ENCODE assay signal across 1 cellular context in genomic region chrX:23786268-23786815, GRCh38.
TF ChIP-seq lines count a peak whose summit lies in the region.

No MANE protein-coding gene starts in this region.

TF ChIP-seq in HEK293, 187 proteins besides CTCF, POLR2A, EP300 and RAD21 (continued from another document and continues in another):
- TF ChIP-seq ZNF138 (tag by site-specific recombination; IDR thresholded peaks at IDR 0.05; ENCODE audit: borderline replicate concordance) (no peak), ZBTB11 (tag by site-specific recombination; conservative IDR thresholded peaks at IDR 0.05; ENCODE audit: low read depth) (no peak), KLF7 (tag by site-specific recombination; IDR thresholded peaks at IDR 0.05; ENCODE audit: borderline replicate concordance) (no peak), ZNF404 (tag by site-specific recombination; IDR thresholded peaks at IDR 0.05) (no peak), PBX3 (CRISPR knock-in tag; IDR thresholded peaks at IDR 0.05) (no peak), ZXDB (tag by site-specific recombination; IDR thresholded peaks at IDR 0.05) (no peak), SP3 (tag by site-specific recombination; IDR thresholded peaks at IDR 0.05) (no peak), ZNF19 (tag by site-specific recombination; IDR thresholded peaks at IDR 0.05; ENCODE audit: low read depth) (no peak), ZNF423 (tag by site-specific recombination; IDR thresholded peaks at IDR 0.05) (no peak), GLI2 (tag by site-specific recombination; IDR thresholded peaks at IDR 0.05; ENCODE audit: borderline replicate concordance, low read depth) (no peak), BCL11A (tag by site-specific recombination; IDR thresholded peaks at IDR 0.05; ENCODE audit: low read depth) (peak; percentile 89; the same call in 1 of the 2 replicates), ZNF18 (tag by site-specific recombination; IDR thresholded peaks at IDR 0.05) (no peak), ZNF416 (tag by site-specific recombination; IDR thresholded peaks at IDR 0.05) (no peak), ZNF157 (tag by site-specific recombination; IDR thresholded peaks at IDR 0.05) (no peak), ZNF146 (tag by site-specific recombination; IDR thresholded peaks at IDR 0.05) (no peak), INSM2 (tag by site-specific recombination; IDR thresholded peaks at IDR 0.05) (peak; percentile 75; the same call in 1 of the 2 replicates), ZNF433 (tag by site-specific recombination; IDR thresholded peaks at IDR 0.05; ENCODE audit: low read depth) (no peak), PRDM2 (tag by site-specific recombination; IDR thresholded peaks at IDR 0.05; ENCODE audit: borderline replicate concordance) (no peak), HOXA7 (CRISPR knock-in tag; IDR thresholded peaks at IDR 0.05; ENCODE audit: borderline replicate concordance) (no peak), PATZ1 (tag by site-specific recombination; IDR thresholded peaks at IDR 0.05) (0 out of 2 replicates have a peak, but pooled peaks have one; percentile 34), ZNF202 (tag by site-specific recombination; IDR thresholded peaks at IDR 0.05; ENCODE audit: borderline replicate concordance) (no peak), ZNF660 (tag by site-specific recombination; IDR thresholded peaks at IDR 0.05) (no peak), ZNF362 (tag by site-specific recombination; IDR thresholded peaks at IDR 0.05) (peak; percentile 84), ZNF121 (tag by site-specific recombination; IDR thresholded peaks at IDR 0.05) (no peak), BCL11B (tag by site-specific recombination; IDR thresholded peaks at IDR 0.05; ENCODE audit: low read depth) (peak; percentile 27; the same call in 1 of the 2 replicates), GLIS1 (tag by site-specific recombination; IDR thresholded peaks at IDR 0.05) (no peak), ZNF544 (tag by site-specific recombination; IDR thresholded peaks at IDR 0.05) (no peak), ZNF629 (tag by site-specific recombination; IDR thresholded peaks at IDR 0.05) (0 out of 2 replicates have a peak, but pooled peaks have one; percentile 58), ZNF600 (tag by site-specific recombination; IDR thresholded peaks at IDR 0.05) (peak; percentile 59), ZEB2 (tag by site-specific recombination; IDR thresholded peaks at IDR 0.05) (0 out of 2 replicates have a peak, but pooled peaks have one; percentile 17), ZBTB7A (tag by site-specific recombination; IDR thresholded peaks at IDR 0.05; ENCODE audit: low read depth) (no peak), ZNF302 (tag by site-specific recombination; IDR thresholded peaks at IDR 0.05; ENCODE audit: low read depth) (no peak), ZFP37 (tag by site-specific recombination; IDR thresholded peaks at IDR 0.05) (no peak), ZSCAN18 (tag by site-specific recombination; IDR thresholded peaks at IDR 0.05) (no peak), AEBP2 (tag by site-specific recombination; IDR thresholded peaks at IDR 0.05; ENCODE audit: borderline replicate concordance) (no peak), SCRT1 (tag by site-specific recombination; IDR thresholded peaks at IDR 0.05; ENCODE audit: borderline replicate concordance) (no peak), ZNF521 (tag by site-specific recombination; IDR thresholded peaks at IDR 0.05) (no peak)
